In genomic region chr15:89760303-89761008, GRCh38 we compare ENCODE assay signal across 8 cellular contexts. TPM values are rescaled to one million over a fixed set of nuclear protein-coding genes. Genes with fewer than 3 reads are reported as not detected.
DNase-seq lines count a peak whose midpoint lies in the region; ATAC-seq and TF ChIP-seq lines count a peak whose summit lies in the region.

No MANE protein-coding gene starts in this region.

- no peaks in the 10 kb centered on the region for H3K36me3 Mint-ChIP-seq in stimulated activated memory B cell treated with anti-CD40 and anti-IgM and Interleukin-4, amounts not matched to agents 10 μg/mL and 1 μg/mL and 100 μg/mL, for 72 hours

- ATAC-seq in HG02884 (IDR thresholded peaks at IDR 0.05; ENCODE audit: unreplicated experiment) (peak; percentile 62), GM21367 (IDR thresholded peaks at IDR 0.05; ENCODE audit: unreplicated experiment) (no peak)
- peak; percentile 78 for ATAC-seq in stimulated activated memory B cell treated with anti-CD40 and anti-IgM and Interleukin-4, amounts not matched to agents 10 μg/mL and 1 μg/mL and 100 μg/mL, for 72 hours

- no peak overlapping the region for H3K27ac Mint-ChIP-seq in stimulated activated memory B cell treated with anti-CD40 and anti-IgM and Interleukin-4, amounts not matched to agents 10 μg/mL and 1 μg/mL and 100 μg/mL, for 72 hours

- H3K4me3 Mint-ChIP-seq in stimulated activated memory B cell treated with anti-CD40 and anti-IgM and Interleukin-4, amounts not matched to agents 10 μg/mL and 1 μg/mL and 100 μg/mL, for 72 hours: no peak overlapping the region

- no peaks in the 10 kb centered on the region for H3K9me3 Mint-ChIP-seq in stimulated activated memory B cell treated with anti-CD40 and anti-IgM and Interleukin-4, amounts not matched to agents 10 μg/mL and 1 μg/mL and 100 μg/mL, for 72 hours

- H3K4me3 ChIP-seq in epithelial cell of proximal tubule (ENCODE audit: low read depth, low read length): no peak overlapping the region

- H3K27me3 Mint-ChIP-seq in stimulated activated memory B cell treated with anti-CD40 and anti-IgM and Interleukin-4, amounts not matched to agents 10 μg/mL and 1 μg/mL and 100 μg/mL, for 72 hours: peaks cover 21% of the 10 kb centered on the region

- peak; percentile 97 for TF ChIP-seq CTCF in epithelial cell of proximal tubule (conservative IDR thresholded peaks at IDR 0.05; ENCODE audit: low read depth, low read length)

- DNase-seq in GM04504 (ENCODE audit: low read depth) (peak; percentile 44), NOMO-1 treated with dmso at 0.1 percent for 144 hours (lab: John Stamatoyannopoulos, UW; ENCODE audit: unreplicated experiment) (peak; percentile 13), epithelial cell of proximal tubule (ENCODE audit: low read depth) (no peak), myocyte (ENCODE audit: low read depth) (peak; percentile 87)
- DNase-seq in activated CD8-positive, alpha-beta memory T cell treated with anti-CD3 and anti-CD28 coated beads, Interleukin-2, amount 50 U/mL, for 4 hours: peak; percentile 57

- H3K4me1 Mint-ChIP-seq in stimulated activated memory B cell treated with anti-CD40 and anti-IgM and Interleukin-4, amounts not matched to agents 10 μg/mL and 1 μg/mL and 100 μg/mL, for 72 hours: peaks cover 8% of the 10 kb centered on the region

RNA-seq across cellular contexts. Expression of gene MESP1, which starts 9.4 kb away (rescaled TPM):
- total RNA-seq in epithelial cell of proximal tubule: 1.9 and 2.7 TPM in 2 replicates
- total RNA-seq in myocyte: 0.75 and 1.0 TPM in 2 replicates
- 1.8 TPM for polyA plus RNA-seq in myocyte (2012)

RNA-seq across cellular contexts. Expression of gene MESP2, which starts 15.7 kb away (rescaled TPM):
- total RNA-seq in epithelial cell of proximal tubule (1.1 and 2.5 TPM in 2 replicates), myocyte (0.24 and 0.42 TPM in 2 replicates)
- polyA plus RNA-seq in myocyte (2012): 0.08 TPM

RNA-seq across cellular contexts. Expression of gene ANPEP, which starts 54.2 kb away (rescaled TPM):
- total RNA-seq in epithelial cell of proximal tubule: 8.6 and 44.9 TPM in 2 replicates
- 6.2 and 6.6 TPM in 2 replicates for total RNA-seq in myocyte
- 6.8 TPM for polyA plus RNA-seq in myocyte (2012)
